20 cellular contexts compared by ENCODE assay signal in the genomic region with DNA sequence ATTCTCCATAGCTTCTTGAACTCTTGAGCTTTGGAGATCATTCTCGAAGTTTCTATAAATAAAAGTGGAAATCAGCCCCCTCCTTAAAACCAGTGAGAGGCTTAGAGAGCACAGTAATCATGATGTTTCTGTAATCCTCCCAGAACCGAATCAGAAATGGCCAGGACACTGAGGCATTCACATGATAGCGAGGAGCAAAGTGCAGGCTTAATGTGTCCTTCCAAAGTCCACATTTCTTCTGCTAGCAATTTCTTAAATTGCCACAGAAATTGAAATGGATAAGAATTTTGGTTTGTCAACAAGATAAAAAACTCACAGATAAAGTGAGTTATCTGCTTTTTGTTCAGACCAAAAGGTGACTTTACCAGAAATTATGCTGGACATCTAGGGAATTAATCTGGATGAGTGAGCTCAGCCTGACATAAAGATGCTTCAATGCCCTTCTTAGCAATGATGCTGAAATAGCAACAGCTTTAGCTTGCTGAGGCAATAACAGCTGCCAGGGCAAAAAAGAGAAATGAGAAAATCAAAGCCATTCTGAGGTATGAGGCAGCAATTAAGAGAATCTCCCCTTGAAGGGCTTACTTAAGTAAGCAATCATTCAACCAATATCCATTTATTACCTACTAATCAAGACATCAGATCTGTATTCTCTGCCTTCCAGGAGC.
"Had no signal": no experiment of that assay in that cellular context is flagged by ENCODE, and none has a peak within 500 bp of the region (broad histone marks: within the 10 kb centered on the region; RNA-seq: fewer than 3 reads in every experiment).

No MANE protein-coding gene starts in this region.

- H3K27ac ChIP-seq: colonic mucosa, epithelial cell of prostate, foreskin keratinocyte, right atrium auricular region, skin epidermis, thyroid gland had no signal

- H3K9me3 ChIP-seq: colonic mucosa, mucosa of descending colon, right atrium auricular region, thyroid gland had no signal

- H3K27me3 ChIP-seq: colonic mucosa, right atrium auricular region, thyroid gland had no signal

- H3K4me3 ChIP-seq: colonic mucosa, mucosa of descending colon, right atrium auricular region, skin epidermis, thyroid gland had no signal

- H3K4me1 ChIP-seq: colonic mucosa, right atrium auricular region, thyroid gland had no signal

- DNase-seq: activated CD4-positive, alpha-beta T cell treated with anti-CD3 and anti-CD28 coated beads, Interleukin-2, amount 10 ng/mL, durations not matched to agents 24 days and 14 days; activated CD4-positive, CD25-positive, alpha-beta regulatory T cell; activated CD8-positive, alpha-beta T cell treated with anti-CD3 and anti-CD28 coated beads, Interleukin-2, amount 10 ng/mL, durations not matched to agents 7 days and 5 days; activated naive CD4-positive, alpha-beta T cell treated with anti-CD3 and anti-CD28 coated beads for 36 hours; activated T-cell treated with anti-CD3 and anti-CD28 coated beads, Interleukin-2, amount 50 U/mL, for 24 hours; aorta; colonic mucosa; endodermal cell; foreskin keratinocyte; kidney; left ventricle myocardium superior; mesenchymal stem cell; mucosa of descending colon; naive B cell; stimulated activated CD4-positive, alpha-beta T cell treated with anti-CD3 and anti-CD28 coated beads, Interleukin-4, amount 100 ng/mL, for 4 hours; stimulated activated naive CD4-positive, alpha-beta T cell; thyroid gland had no signal

- H3K36me3 ChIP-seq: colonic mucosa, right atrium auricular region, thyroid gland had no signal
